In the genomic region with DNA sequence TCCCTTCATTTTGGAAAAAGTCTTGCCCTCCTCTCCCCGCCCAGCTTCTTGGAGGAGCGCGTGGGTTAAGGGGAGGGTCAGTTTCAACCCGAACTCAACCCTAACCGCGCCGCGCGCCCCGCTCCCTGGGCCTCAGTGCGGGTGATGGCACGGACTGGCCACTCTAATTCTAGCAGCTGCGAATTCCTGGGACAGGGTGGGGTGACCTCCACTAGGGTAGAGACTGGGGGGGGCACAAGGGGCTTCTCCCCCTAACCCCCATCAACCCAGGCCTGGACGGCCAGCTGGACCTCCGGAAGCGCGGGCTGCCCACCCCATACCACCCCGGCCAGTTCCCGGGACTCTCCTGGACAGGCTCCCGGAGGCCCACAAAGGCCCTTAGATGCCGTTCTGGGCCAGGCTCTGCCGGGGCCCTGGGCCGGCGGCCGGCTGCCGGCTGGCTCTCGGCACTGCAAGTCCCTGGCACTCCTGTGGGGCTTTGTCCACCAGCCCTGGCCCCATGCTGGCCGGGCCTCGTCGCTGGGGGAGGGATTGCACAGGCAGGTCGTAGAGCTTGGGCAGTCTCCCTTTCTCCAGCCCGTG, we compare ENCODE assay signal across 8 cellular contexts. TPM values are rescaled to one million over a fixed set of nuclear protein-coding genes. Genes with fewer than 3 reads are reported as not detected.
DNase-seq lines count a peak whose midpoint lies in the region; ATAC-seq and TF ChIP-seq lines count a peak whose summit lies in the region.

No MANE protein-coding gene starts in this region.

- H3K27me3 ChIP-seq in PC-9 (ENCODE audit: insufficient read depth, low read depth) (peaks cover 39% of the 10 kb centered on the region; the same call in 1 of the 2 replicates), neuronal stem cell (ENCODE audit: control insufficient read depth in 3 of 3, insufficient read depth in 3 of 3, low read depth in 1 of 3, low read length in 3 of 3) (peaks cover 0 to 40% (median 16%) of the 10 kb centered on the region in 3 experiments)

- no CpG with 5 or more reads among the region's 32 CpGs for WGBS in neuronal stem cell (ENCODE audit: extremely low coverage in 2 of 2, insufficient read length in 2 of 2, insufficient replicate concordance in 1 of 2), 2 donors

- no peaks in the 10 kb centered on the region for H3F3A ChIP-seq in PC-9 (ENCODE audit: insufficient read depth, low read depth)

- peak overlapping the region; percentile 68 for H3K9ac ChIP-seq in neuronal stem cell (ENCODE audit: low read depth, low read length, poor library complexity)

- DNase-seq in AG09309 (ENCODE audit: low read depth) (no peak), PC-9 (no peak), fibroblast of mammary gland (ENCODE audit: low read depth) (no peak), neuronal stem cell (ENCODE audit: low spot score) (peak; percentile 40), NCI-H2029 (lab: John Stamatoyannopoulos, UW) (no peak), NCI-H146 (lab: John Stamatoyannopoulos, UW) (no peak), AML-193 (lab: John Stamatoyannopoulos, UW) (no peak)

- H4K91ac ChIP-seq in neuronal stem cell (ENCODE audit: low read depth, low read length, poor library complexity) = no peak overlapping the region

- H2BK15ac ChIP-seq in neuronal stem cell (ENCODE audit: low read length) = peak overlapping the region; percentile 7

- H2BK120ac ChIP-seq in neuronal stem cell (ENCODE audit: low read depth, low read length) = peak overlapping the region; percentile 26

- H3K4me1 ChIP-seq in PC-9 (replicated peaks; ENCODE audit: insufficient read depth) (no peaks in the 10 kb centered on the region), neuronal stem cell (ENCODE audit: control insufficient read depth in 2 of 2, insufficient read depth in 1 of 2, low read depth in 1 of 2, low read length in 2 of 2) (peaks cover 9 to 12% of the 10 kb centered on the region in 2 donors)

- CTCF ChIA-PET in PC-9 (lab: Charles Lee) = interaction anchor here (0.6 to 2.1 kb wide), 2 partner anchors 180 to 232 kb away, joined by 4 to 31 read pairs; no protein-coding TSS in a partner anchor

- H3K79me1 ChIP-seq in neuronal stem cell (ENCODE audit: low read depth, low read length) = no peaks in the 10 kb centered on the region

- H3K36me3 ChIP-seq in PC-9 (ENCODE audit: low read depth) (no peaks in the 10 kb centered on the region), neuronal stem cell (replicated peaks in 1 of 2; ENCODE audit: control insufficient read depth in 2 of 2, insufficient read depth in 2 of 2, low read length in 2 of 2) (no peaks in the 10 kb centered on the region)

- no peaks in the 10 kb centered on the region for H3K79me2 ChIP-seq in PC-9 (ENCODE audit: low read depth)

- H3K23ac ChIP-seq in neuronal stem cell (ENCODE audit: low read depth, low read length, poor library complexity) = peak overlapping the region; percentile 65

- BruUV-seq in PC-9 (replicated peaks; lab: Mats Ljungman, UMichigan) = no TSS peak

- no peak overlapping the region for H2AFZ ChIP-seq in PC-9
- peak overlapping the region; percentile 99 for H2AFZ ChIP-seq in neuronal stem cell (ENCODE audit: low read length)

- peak overlapping the region; percentile 95 for H3K18ac ChIP-seq in neuronal stem cell (ENCODE audit: low read length)

- no peak for ATAC-seq in HG03095 (IDR thresholded peaks at IDR 0.05; ENCODE audit: unreplicated experiment)

- peak overlapping the region; percentile 96 for H3K14ac ChIP-seq in neuronal stem cell (ENCODE audit: low read length)

- H2BK12ac ChIP-seq in neuronal stem cell (ENCODE audit: low read length) = peak overlapping the region; percentile 46

- intact Hi-C loops in PC-9 (cut with micrococcal nuclease; ENCODE audit: unreplicated experiment) = loop anchor here (10.0 kb wide), 1 partner anchor 446 kb away; no protein-coding TSS in a partner anchor

- H3K27ac ChIP-seq in PC-9 (no peak overlapping the region), neuronal stem cell (replicated peaks; ENCODE audit: low read length) (no peak overlapping the region)

- no peaks in the 10 kb centered on the region for H4K20me1 ChIP-seq in PC-9 (ENCODE audit: insufficient read depth)

- peak overlapping the region; percentile 93 for H4K8ac ChIP-seq in neuronal stem cell (ENCODE audit: low read depth, low read length)

- H3K4me3 ChIP-seq in AG09309 (ENCODE audit: control insufficient read depth, low read depth, low read length) = peak overlapping the region; percentile 75
- H3K4me3 ChIP-seq in PC-9 = no peak overlapping the region; the same call in 1 of the 2 replicates
- H3K4me3 ChIP-seq in fibroblast of mammary gland (ENCODE audit: control insufficient read depth, low read depth, low read length) = peak overlapping the region; percentile 16
- H3K4me3 ChIP-seq in neuronal stem cell (ENCODE audit: low read length in 2 of 2) = peak overlapping the region; percentile 60 to 66

- POLR2A ChIA-PET in PC-9 (lab: Charles Lee; ENCODE audit: unreplicated experiment) = no interaction called here

- peak overlapping the region; percentile 89 for H3K4ac ChIP-seq in neuronal stem cell (ENCODE audit: low read length)

- peak overlapping the region; percentile 99 for H3K4me2 ChIP-seq in PC-9
- peak overlapping the region; percentile 97 for H3K4me2 ChIP-seq in neuronal stem cell (ENCODE audit: insufficient read depth, low read length, poor library complexity, severe bottlenecking)

- peak overlapping the region; percentile 66 for H2BK5ac ChIP-seq in neuronal stem cell (ENCODE audit: low read length)

- H3K9me2 ChIP-seq in PC-9 (ENCODE audit: insufficient read depth) = no peaks in the 10 kb centered on the region

- TF ChIP-seq CTCF in AG09309 (IDR thresholded peaks at IDR 0.05; ENCODE audit: control insufficient read depth, insufficient read depth, low read depth, low read length, missing control alignments) (no peak), PC-9 (conservative IDR thresholded peaks at IDR 0.05) (no peak), fibroblast of mammary gland (conservative IDR thresholded peaks at IDR 0.05; ENCODE audit: control insufficient read depth, insufficient read depth, low read depth, low read length) (no peak)

- no peaks in the 10 kb centered on the region for H3K9me3 ChIP-seq in PC-9 (ENCODE audit: insufficient read depth, low read depth)
- no peaks in the 10 kb centered on the region for H3K9me3 ChIP-seq in neuronal stem cell (replicated peaks in 1 of 2; ENCODE audit: control insufficient read depth in 2 of 2, insufficient read depth in 1 of 2, low read depth in 1 of 2, low read length in 2 of 2)

- H2AK5ac ChIP-seq in neuronal stem cell (ENCODE audit: low read depth, low read length) = peak overlapping the region; percentile 92

RNA-seq across cellular contexts. Expression of a gene that starts 7.2 kb away (rescaled TPM):
- 0.07 and 0.08 TPM in 2 replicates for total RNA-seq in PC-9 (2021)
- polyA plus RNA-seq in neuronal stem cell (2013, experiment 1 of 2) = 0.92 TPM
- 0.93 TPM for polyA plus RNA-seq in neuronal stem cell (2013, experiment 2 of 2)
